12 cellular contexts compared by ENCODE assay signal in genomic region chr18:24923138-24923537, GRCh38.
A peak's percentile ranks its signal among the peaks of the same experiment; 100 is the strongest.
DNase-seq lines count a peak whose midpoint lies in the region; ATAC-seq and FAIRE-seq lines count a peak whose summit lies in the region.
"Had no signal": no experiment of that assay in that cellular context is flagged by ENCODE, and none has a peak within 500 bp of the region (broad histone marks: within the 10 kb centered on the region; RNA-seq: fewer than 3 reads in every experiment).

No MANE protein-coding gene starts in this region.

- no peak overlapping the region for H3K27ac Mint-ChIP-seq in activated CD4-positive, alpha-beta T cell treated with anti-CD3 and anti-CD28 coated beads, Interleukin-2, amount 10 ng/mL, durations not matched to agents 7 days and 5 days
- H3K27ac Mint-ChIP-seq: CD4-positive, CD25-positive, alpha-beta regulatory T cell had no signal

- 0 to 38% (median 0%) methylated on average over 1 of the region's 1 CpG for WGBS in small intestine, 3 donors

- H3K9me3 Mint-ChIP-seq in activated CD4-positive, alpha-beta T cell treated with anti-CD3 and anti-CD28 coated beads, Interleukin-2, amount 10 ng/mL, durations not matched to agents 7 days and 5 days = no peaks in the 10 kb centered on the region

- no peak overlapping the region for H3K4me3 ChIP-seq in small intestine (ENCODE audit: low read depth in 1 of 2, low read length in 2 of 2)

- DNase-seq in RPMI8226 (peak; percentile 55), activated T-cell treated with anti-CD3 and anti-CD28 coated beads for 4 hours (no peak), small intestine (no peak), GDM1 (lab: John Stamatoyannopoulos, UW) (no peak)
- DNase-seq in activated CD4-positive, alpha-beta T cell treated with anti-CD3 and anti-CD28 coated beads, Interleukin-2, amount 10 ng/mL, durations not matched to agents 7 days and 5 days = no peak
- DNase-seq: activated CD8-positive, alpha-beta memory T cell treated with anti-CD3 and anti-CD28 coated beads, Interleukin-2, amount 50 U/mL, for 4 hours; CD4-positive, CD25-positive, alpha-beta regulatory T cell; NCI-H82 had no signal

- POLR2A ChIA-PET in activated CD4-positive, alpha-beta T cell treated with anti-CD3 and anti-CD28 coated beads, Interleukin-2, amount 10 ng/mL, durations not matched to agents 7 days and 5 days (lab: Charles Lee) = no interaction called here

- no peak overlapping the region for H3K27ac ChIP-seq in small intestine (ENCODE audit: low read depth in 1 of 2, low read length in 1 of 2)
- H3K27ac ChIP-seq: HL-60 had no signal

- no peaks in the 10 kb centered on the region for H3K27me3 ChIP-seq in small intestine (ENCODE audit: control insufficient read depth in 2 of 2, insufficient read depth in 2 of 2, low read length in 2 of 2)

- H3K36me3 Mint-ChIP-seq in activated CD4-positive, alpha-beta T cell treated with anti-CD3 and anti-CD28 coated beads, Interleukin-2, amount 10 ng/mL, durations not matched to agents 7 days and 5 days (ENCODE audit: low read depth) = no peaks in the 10 kb centered on the region
- H3K36me3 Mint-ChIP-seq: CD4-positive, CD25-positive, alpha-beta regulatory T cell had no signal

- H3K4me3 Mint-ChIP-seq in activated CD4-positive, alpha-beta T cell treated with anti-CD3 and anti-CD28 coated beads, Interleukin-2, amount 10 ng/mL, durations not matched to agents 7 days and 5 days = no peak overlapping the region
- H3K4me3 Mint-ChIP-seq: CD4-positive, CD25-positive, alpha-beta regulatory T cell had no signal

- CTCF ChIA-PET in activated CD4-positive, alpha-beta T cell treated with anti-CD3 and anti-CD28 coated beads, Interleukin-2, amount 10 ng/mL, durations not matched to agents 7 days and 5 days (lab: Charles Lee) = no interaction called here

- ATAC-seq in GM18867 (IDR thresholded peaks at IDR 0.05; ENCODE audit: unreplicated experiment) = peak; percentile 95
- peak; percentile 89 for ATAC-seq in GM21515 (IDR thresholded peaks at IDR 0.05; ENCODE audit: unreplicated experiment)
- peak; percentile 79 for ATAC-seq in HG03045 (IDR thresholded peaks at IDR 0.05; ENCODE audit: unreplicated experiment)

- H3K36me3 ChIP-seq in small intestine (ENCODE audit: control insufficient read depth in 2 of 2, insufficient read depth in 2 of 2, low read length in 2 of 2) = no peaks in the 10 kb centered on the region

- H3K9me3 ChIP-seq in small intestine (ENCODE audit: control insufficient read depth, low read depth) = no peaks in the 10 kb centered on the region

- H3K4me1 ChIP-seq in small intestine (ENCODE audit: control insufficient read depth in 2 of 2, insufficient read depth in 1 of 2, low read depth in 1 of 2, low read length in 1 of 2) = peaks cover 0 to 2% of the 10 kb centered on the region in 2 donors

- no peaks in the 10 kb centered on the region for H3K4me1 Mint-ChIP-seq in activated CD4-positive, alpha-beta T cell treated with anti-CD3 and anti-CD28 coated beads, Interleukin-2, amount 10 ng/mL, durations not matched to agents 7 days and 5 days
- H3K4me1 Mint-ChIP-seq: CD4-positive, CD25-positive, alpha-beta regulatory T cell had no signal

- H3K27me3 Mint-ChIP-seq in activated CD4-positive, alpha-beta T cell treated with anti-CD3 and anti-CD28 coated beads, Interleukin-2, amount 10 ng/mL, durations not matched to agents 7 days and 5 days = peaks cover 4% of the 10 kb centered on the region
- H3K27me3 Mint-ChIP-seq: CD4-positive, CD25-positive, alpha-beta regulatory T cell had no signal

- FAIRE-seq in small intestine (lab: Jason Lieb, UNC) = no peak
